37 cellular contexts compared by ENCODE assay signal in the genomic region with DNA sequence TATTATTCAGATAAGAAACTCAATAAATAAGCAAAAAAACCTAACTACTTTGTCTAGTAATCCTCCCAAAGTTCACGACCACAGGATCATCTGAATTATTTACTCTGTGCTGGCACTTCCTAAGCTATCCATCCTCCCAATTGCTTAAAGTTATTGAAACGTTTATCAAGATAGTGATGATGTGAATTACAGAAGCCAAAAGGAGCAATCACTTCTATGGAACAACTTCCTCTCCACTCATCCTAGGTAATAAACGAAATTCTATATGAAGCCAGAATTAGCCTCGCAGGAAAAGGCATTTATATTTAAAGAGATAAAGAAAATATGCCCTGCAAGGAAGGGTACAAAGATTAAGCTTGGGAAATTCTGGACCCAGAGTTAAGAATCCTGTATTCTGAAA.
DNase-seq lines count a peak whose midpoint lies in the region; ATAC-seq, FAIRE-seq and TF ChIP-seq lines count a peak whose summit lies in the region.
"Had no signal": no experiment of that assay in that cellular context is flagged by ENCODE, and none has a peak within 500 bp of the region (broad histone marks: within the 10 kb centered on the region; RNA-seq: fewer than 3 reads in every experiment).

No MANE protein-coding gene starts in this region.

- no peaks in the 10 kb centered on the region for H3K27me3 ChIP-seq in A673 (replicated peaks; ENCODE audit: insufficient read depth, low read depth, low read length, poor library complexity)
- H3K27me3 ChIP-seq in astrocyte (ENCODE audit: insufficient read depth, low read length): no peaks in the 10 kb centered on the region
- H3K27me3 ChIP-seq: BE2C; BLaER1; BLaER1 treated with 17β-estradiol and CSF1 and Interleukin-3, amounts not matched to agents 10 nM and 100 nM had no signal

- H3K27ac ChIP-seq in A549 (no peak overlapping the region), A673 (ENCODE audit: low read depth, low read length, poor library complexity, severe bottlenecking) (peak overlapping the region; percentile 98), SK-N-MC (peak overlapping the region; percentile 97), astrocyte (ENCODE audit: low read depth, low read length) (no peak overlapping the region)
- H3K27ac ChIP-seq: 22Rv1; BLaER1; BLaER1 treated with 17β-estradiol and CSF1 and Interleukin-3, amounts not matched to agents 10 nM and 100 nM; C4-2B had no signal

- no peak for TF ChIP-seq POLR2A in A549 (IDR thresholded peaks at IDR 0.05; ENCODE audit: low read length)

- DNase-seq in A549 (ENCODE audit: low read depth in 1 of 2, low spot score in 1 of 2) (no peak), A673 (ENCODE audit: low spot score) (peak; percentile 94), SK-N-MC (ENCODE audit: low read depth, low spot score) (peak; percentile 93), astrocyte (ENCODE audit: low read depth) (no peak), T-cell (no peak), AG08395 (ENCODE audit: low spot score) (no peak)
- no peak for DNase-seq in activated CD4-positive, alpha-beta memory T cell treated with anti-CD3 and anti-CD28 coated beads, Interleukin-2, amount 10 ng/mL, durations not matched to agents 7 days and 5 days
- DNase-seq in stimulated activated effector memory CD8-positive, alpha-beta T cell treated with anti-CD3 and anti-CD28 coated beads, Interleukin-12 subunit alpha, Interleukin-12 subunit beta, amount 100 ng/mL, for 72 hours (ENCODE audit: low spot score in 2 of 2): no peak
- DNase-seq: 8988T; ACHN; AML-193; BE2C; C1 segment of cervical spinal cord; Caco-2; Calu3; CD4-positive, alpha-beta memory T cell; CD4-positive, alpha-beta T cell; CD4-positive, CD25-positive, alpha-beta regulatory T cell; CD8-positive, alpha-beta memory T cell; CD8-positive, alpha-beta T cell; COR-L47; DMS 273 treated with DMSO at 0.1 percent for 48 hours; DMS153; DMS53; DMS79; DMS79 treated with DMSO at 0.1 percent for 48 hours; DND-41; EL had no signal

- H3K27ac Mint-ChIP-seq in astrocyte (ENCODE audit: unreplicated experiment): no peak overlapping the region
- H3K27ac Mint-ChIP-seq in activated CD4-positive, alpha-beta memory T cell treated with anti-CD3 and anti-CD28 coated beads, Interleukin-2, amount 10 ng/mL, durations not matched to agents 7 days and 5 days: no peak overlapping the region
- H3K27ac Mint-ChIP-seq in stimulated activated effector memory CD8-positive, alpha-beta T cell treated with anti-CD3 and anti-CD28 coated beads, Interleukin-12 subunit alpha, Interleukin-12 subunit beta, amount 100 ng/mL, for 72 hours: no peak overlapping the region
- no peak overlapping the region for H3K27ac Mint-ChIP-seq in T-cell
- H3K27ac Mint-ChIP-seq: B cell; CD14-positive monocyte; CD4-positive, alpha-beta memory T cell; CD4-positive, alpha-beta T cell; CD4-positive, CD25-positive, alpha-beta regulatory T cell; CD8-positive, alpha-beta memory T cell; CD8-positive, alpha-beta T cell had no signal

- no peak for TF ChIP-seq CTCF in A549 (IDR thresholded peaks at IDR 0.05)
- no peak for TF ChIP-seq CTCF in A673 (conservative IDR thresholded peaks at IDR 0.05; ENCODE audit: low read depth, low read length)
- no peak for TF ChIP-seq CTCF in astrocyte (IDR thresholded peaks at IDR 0.05; ENCODE audit: insufficient read depth, low read depth, low read length)

- H3K9me3 Mint-ChIP-seq in astrocyte (ENCODE audit: unreplicated experiment) (no peaks in the 10 kb centered on the region), T-cell (peaks cover 0 to 4% (median 4%) of the 10 kb centered on the region in 3 donors)
- H3K9me3 Mint-ChIP-seq in activated CD4-positive, alpha-beta memory T cell treated with anti-CD3 and anti-CD28 coated beads, Interleukin-2, amount 10 ng/mL, durations not matched to agents 7 days and 5 days: peaks cover 3% of the 10 kb centered on the region
- H3K9me3 Mint-ChIP-seq in stimulated activated effector memory CD8-positive, alpha-beta T cell treated with anti-CD3 and anti-CD28 coated beads, Interleukin-12 subunit alpha, Interleukin-12 subunit beta, amount 100 ng/mL, for 72 hours: peaks cover 9% of the 10 kb centered on the region
- H3K9me3 Mint-ChIP-seq: CD4-positive, alpha-beta T cell had no signal

- ATAC-seq in A549 (no peak), T-cell (replicated peaks in 1 of 4) (no peak)
- ATAC-seq in stimulated activated effector memory CD8-positive, alpha-beta T cell treated with anti-CD3 and anti-CD28 coated beads, Interleukin-12 subunit alpha, Interleukin-12 subunit beta, amount 100 ng/mL, for 72 hours: no peak
- ATAC-seq: CD8-positive, alpha-beta T cell had no signal

- H3K4me3 ChIP-seq in A549: no peak overlapping the region
- peak overlapping the region; percentile 23 for H3K4me3 ChIP-seq in A673 (ENCODE audit: low read depth, low read length, poor library complexity, severe bottlenecking)
- H3K4me3 ChIP-seq in SK-N-MC: peak overlapping the region; percentile 67
- H3K4me3 ChIP-seq in astrocyte (ENCODE audit: insufficient read depth, low read depth, low read length): no peak overlapping the region
- H3K4me3 ChIP-seq: BLaER1; BLaER1 treated with 17β-estradiol and CSF1 and Interleukin-3, amounts not matched to agents 10 nM and 100 nM had no signal

- no peaks in the 10 kb centered on the region for H3K27me3 Mint-ChIP-seq in astrocyte (ENCODE audit: low read depth, unreplicated experiment)
- H3K27me3 Mint-ChIP-seq in activated CD4-positive, alpha-beta memory T cell treated with anti-CD3 and anti-CD28 coated beads, Interleukin-2, amount 10 ng/mL, durations not matched to agents 7 days and 5 days: no peaks in the 10 kb centered on the region
- H3K27me3 Mint-ChIP-seq in T-cell: no peaks in the 10 kb centered on the region
- H3K27me3 Mint-ChIP-seq: B cell; CD4-positive, alpha-beta memory T cell; CD4-positive, alpha-beta T cell; CD4-positive, CD25-positive, alpha-beta regulatory T cell; CD8-positive, alpha-beta memory T cell had no signal

- TF ChIP-seq RAD21 in A549 (conservative IDR thresholded peaks at IDR 0.05 in 1 of 2, IDR thresholded peaks at IDR 0.05 in 1 of 2): no peak

- H3K36me3 Mint-ChIP-seq in astrocyte (ENCODE audit: low read depth, unreplicated experiment): no peaks in the 10 kb centered on the region
- H3K36me3 Mint-ChIP-seq in activated CD4-positive, alpha-beta memory T cell treated with anti-CD3 and anti-CD28 coated beads, Interleukin-2, amount 10 ng/mL, durations not matched to agents 7 days and 5 days (ENCODE audit: low read depth): no peaks in the 10 kb centered on the region
- H3K36me3 Mint-ChIP-seq in stimulated activated effector memory CD8-positive, alpha-beta T cell treated with anti-CD3 and anti-CD28 coated beads, Interleukin-12 subunit alpha, Interleukin-12 subunit beta, amount 100 ng/mL, for 72 hours: no peaks in the 10 kb centered on the region
- no peaks in the 10 kb centered on the region for H3K36me3 Mint-ChIP-seq in T-cell
- H3K36me3 Mint-ChIP-seq: CD14-positive monocyte; CD4-positive, alpha-beta memory T cell; CD4-positive, CD25-positive, alpha-beta regulatory T cell; CD8-positive, alpha-beta memory T cell; CD8-positive, alpha-beta T cell had no signal

- intact Hi-C loops in A673 (cut with micrococcal nuclease; ENCODE audit: unreplicated experiment): loop anchor here (1.0 to 10.0 kb wide), 7 partner anchors 104 to 1791 kb away; no protein-coding TSS in a partner anchor

- H4K20me1 ChIP-seq in astrocyte (ENCODE audit: insufficient read depth, low read length): no peaks in the 10 kb centered on the region
- H4K20me1 ChIP-seq: BLaER1; BLaER1 treated with 17β-estradiol and CSF1 and Interleukin-3, amounts not matched to agents 10 nM and 100 nM had no signal

- H3K4me2 ChIP-seq in A549: no peak overlapping the region
- no peak overlapping the region for H3K4me2 ChIP-seq in astrocyte (ENCODE audit: low read length)
- H3K4me2 ChIP-seq: BLaER1; BLaER1 treated with 17β-estradiol and CSF1 and Interleukin-3, amounts not matched to agents 10 nM and 100 nM had no signal

- H2AFZ ChIP-seq in astrocyte (ENCODE audit: low read depth, low read length): no peak overlapping the region

- no peaks in the 10 kb centered on the region for H3K79me2 ChIP-seq in astrocyte (ENCODE audit: insufficient read depth, low read length)

- FAIRE-seq in A549 (lab: Jason Lieb, UNC) (peak; percentile 54), astrocyte (lab: Jason Lieb, UNC) (peak; percentile 17)
- FAIRE-seq: A204.1, D721Med, G401.6 had no signal

- H3K4me1 ChIP-seq in A549: no peaks in the 10 kb centered on the region
- H3K4me1 ChIP-seq in A673 (ENCODE audit: insufficient read depth, low read length, poor library complexity, severe bottlenecking): peaks cover 40% of the 10 kb centered on the region
- H3K4me1 ChIP-seq in astrocyte (ENCODE audit: insufficient read depth, low read length): no peaks in the 10 kb centered on the region
- H3K4me1 ChIP-seq: BE2C; BLaER1; BLaER1 treated with 17β-estradiol and CSF1 and Interleukin-3, amounts not matched to agents 10 nM and 100 nM; Caco-2 had no signal

- H3K4me3 Mint-ChIP-seq in astrocyte (ENCODE audit: unreplicated experiment): no peak overlapping the region
- H3K4me3 Mint-ChIP-seq in activated CD4-positive, alpha-beta memory T cell treated with anti-CD3 and anti-CD28 coated beads, Interleukin-2, amount 10 ng/mL, durations not matched to agents 7 days and 5 days: no peak overlapping the region
- H3K4me3 Mint-ChIP-seq in stimulated activated effector memory CD8-positive, alpha-beta T cell treated with anti-CD3 and anti-CD28 coated beads, Interleukin-12 subunit alpha, Interleukin-12 subunit beta, amount 100 ng/mL, for 72 hours: no peak overlapping the region
- H3K4me3 Mint-ChIP-seq in T-cell: no peak overlapping the region
- H3K4me3 Mint-ChIP-seq: B cell; CD14-positive monocyte; CD4-positive, alpha-beta memory T cell; CD4-positive, alpha-beta T cell; CD4-positive, CD25-positive, alpha-beta regulatory T cell; CD8-positive, alpha-beta memory T cell; CD8-positive, alpha-beta T cell had no signal

- H3K9me3 ChIP-seq in A549 (no peaks in the 10 kb centered on the region), A673 (ENCODE audit: low read depth, low read length, poor library complexity, severe bottlenecking) (peaks cover 10% of the 10 kb centered on the region), SK-N-MC (ENCODE audit: low read depth, low read length) (no peaks in the 10 kb centered on the region), astrocyte (ENCODE audit: insufficient read depth, low read depth, low read length) (no peaks in the 10 kb centered on the region)
- H3K9me3 ChIP-seq: BE2C; BLaER1; BLaER1 treated with 17β-estradiol and CSF1 and Interleukin-3, amounts not matched to agents 10 nM and 100 nM; Caco-2 had no signal

- no peaks in the 10 kb centered on the region for H3K4me1 Mint-ChIP-seq in astrocyte (ENCODE audit: low read depth, unreplicated experiment)
- no peaks in the 10 kb centered on the region for H3K4me1 Mint-ChIP-seq in activated CD4-positive, alpha-beta memory T cell treated with anti-CD3 and anti-CD28 coated beads, Interleukin-2, amount 10 ng/mL, durations not matched to agents 7 days and 5 days
- no peaks in the 10 kb centered on the region for H3K4me1 Mint-ChIP-seq in stimulated activated effector memory CD8-positive, alpha-beta T cell treated with anti-CD3 and anti-CD28 coated beads, Interleukin-12 subunit alpha, Interleukin-12 subunit beta, amount 100 ng/mL, for 72 hours
- H3K4me1 Mint-ChIP-seq in T-cell: no peaks in the 10 kb centered on the region
- H3K4me1 Mint-ChIP-seq: B cell; CD14-positive monocyte; CD4-positive, alpha-beta memory T cell; CD4-positive, CD25-positive, alpha-beta regulatory T cell; CD8-positive, alpha-beta memory T cell had no signal

- CTCF ChIA-PET in A549 (lab: Yijun Ruan, JAX) (no interaction called here), A673 (lab: Charles Lee) (no interaction called here), T-cell (lab: Charles Lee) (no interaction called here)
- CTCF ChIA-PET in activated CD4-positive, alpha-beta memory T cell treated with anti-CD3 and anti-CD28 coated beads, Interleukin-2, amount 10 ng/mL, durations not matched to agents 7 days and 5 days (lab: Charles Lee): no interaction called here

- WGBS in A549 (ENCODE audit: missing lambda C conversion rate): 0% methylated on average over 4 of the region's 4 CpGs

- POLR2A ChIA-PET in A549 (lab: Yijun Ruan, JAX): no interaction called here
- POLR2A ChIA-PET in A673 (lab: Charles Lee; ENCODE audit: low non-redundant PET): interaction anchor here (0.6 kb wide), 1 partner anchor 1325 kb away, joined by 3 read pairs; no protein-coding TSS in a partner anchor
- POLR2A ChIA-PET in activated CD4-positive, alpha-beta memory T cell treated with anti-CD3 and anti-CD28 coated beads, Interleukin-2, amount 10 ng/mL, durations not matched to agents 7 days and 5 days (lab: Charles Lee): no interaction called here
- POLR2A ChIA-PET in T-cell (lab: Charles Lee): no interaction called here

- peaks cover 7% of the 10 kb centered on the region for H3K36me3 ChIP-seq in A673 (ENCODE audit: insufficient read depth, low read length, poor library complexity, severe bottlenecking)
- 0 out of 2 replicates have a peak, but pooled peaks cover 5% of the 10 kb centered on the region for H3K36me3 ChIP-seq in SK-N-MC (ENCODE audit: insufficient read depth, low read length)
- H3K36me3 ChIP-seq in astrocyte (ENCODE audit: insufficient read depth, low read length): no peaks in the 10 kb centered on the region
- H3K36me3 ChIP-seq: BE2C; BLaER1; BLaER1 treated with 17β-estradiol and CSF1 and Interleukin-3, amounts not matched to agents 10 nM and 100 nM had no signal

- peak overlapping the region; percentile 74 for H3K9ac ChIP-seq in SK-N-MC (ENCODE audit: insufficient read length)
- H3K9ac ChIP-seq in astrocyte (ENCODE audit: low read length): no peak overlapping the region
- H3K9ac ChIP-seq: BLaER1; BLaER1 treated with 17β-estradiol and CSF1 and Interleukin-3, amounts not matched to agents 10 nM and 100 nM had no signal

- no peak for TF ChIP-seq EP300 in A549 (IDR thresholded peaks at IDR 0.05)

- BruUV-seq in A673 (replicated peaks; lab: Mats Ljungman, UMichigan): no TSS peak

Comparison
In these comparisons a context has a peak if more than half of its experiments do, and no peak if none do; other contexts are left out.
1. DNase-seq: peak in A673 (single experiment) and SK-N-MC (single experiment); none in A549 (0 of 2), astrocyte (single experiment), activated CD4-positive, alpha-beta memory T cell treated with anti-CD3 and anti-CD28 coated beads, Interleukin-2, amount 10 ng/mL, durations not matched to agents 7 days and 5 days (single experiment), stimulated activated effector memory CD8-positive, alpha-beta T cell treated with anti-CD3 and anti-CD28 coated beads, Interleukin-12 subunit alpha, Interleukin-12 subunit beta, amount 100 ng/mL, for 72 hours (0 of 2), T-cell (0 of 34) and AG08395 (single experiment).
2. H3K27ac ChIP-seq: peak in A673 (single experiment) and SK-N-MC (single experiment); none in A549 (0 of 2) and astrocyte (single experiment).
3. H3K4me3 ChIP-seq: peak in A673 (single experiment) and SK-N-MC (single experiment); none in A549 (single experiment) and astrocyte (single experiment).